In genomic region chr2:38966678-38967077, GRCh38 we compare ENCODE assay signal across 22 cellular contexts.
"Had no signal": no experiment of that assay in that cellular context is flagged by ENCODE, and none has a peak within 500 bp of the region (broad histone marks: within the 10 kb centered on the region; RNA-seq: fewer than 3 reads in every experiment).

No MANE protein-coding gene starts in this region.

- H3K9me3 Mint-ChIP-seq: memory B cell; natural killer cell; stimulated activated memory B cell treated with anti-CD40 and anti-IgM and Interleukin-4, amounts not matched to agents 10 μg/mL and 1 μg/mL and 100 μg/mL, for 72 hours; type B pancreatic cell had no signal

- ATAC-seq: left ventricle myocardium superior; lower lobe of right lung; natural killer cell; psoas muscle; right cardiac atrium; stimulated activated memory B cell treated with anti-CD40 and anti-IgM and Interleukin-4, amounts not matched to agents 10 μg/mL and 1 μg/mL and 100 μg/mL, for 72 hours; stimulated activated naive CD8-positive, alpha-beta T cell treated with anti-CD3 and anti-CD28 coated beads, Interleukin-15, Interleukin-2, amounts not matched to agents 100 U/mL and 50 U/mL, for 24 hours had no signal

- H3K4me3 ChIP-seq: dorsolateral prefrontal cortex, lower lobe of right lung, ovary, psoas muscle, skin epidermis, spleen, testis, tibial artery had no signal

- DNase-seq: cortex of kidney; dorsolateral prefrontal cortex; effector CD4-positive, alpha-beta T cell; hypothalamus; left ventricle myocardium superior; lower lobe of right lung; natural killer cell; occipital lobe; ovary; posterior cingulate gyrus; psoas muscle; right cardiac atrium; spleen; stimulated activated CD4-positive, alpha-beta T cell treated with anti-CD3 and anti-CD28 coated beads, Interleukin-4, amount 100 ng/mL, for 4 hours; stimulated activated naive CD8-positive, alpha-beta T cell treated with anti-CD3 and anti-CD28 coated beads, Interleukin-15, Interleukin-2, amounts not matched to agents 100 U/mL and 50 U/mL, for 24 hours; substantia nigra; testis; tibial artery had no signal

- H3K27me3 ChIP-seq: dorsolateral prefrontal cortex, ovary, spleen, testis, tibial artery had no signal

- H3K36me3 ChIP-seq: lower lobe of right lung, ovary, spleen had no signal

- H3K9me3 ChIP-seq: lower lobe of right lung, ovary, psoas muscle, spleen, testis, tibial artery had no signal

- H3K4me1 Mint-ChIP-seq: natural killer cell; stimulated activated memory B cell treated with anti-CD40 and anti-IgM and Interleukin-4, amounts not matched to agents 10 μg/mL and 1 μg/mL and 100 μg/mL, for 72 hours had no signal

- H3K27ac ChIP-seq: dorsolateral prefrontal cortex, lower lobe of right lung, ovary, psoas muscle, skin epidermis, spleen, testis, tibial artery had no signal

- H3K27me3 Mint-ChIP-seq: stimulated activated memory B cell treated with anti-CD40 and anti-IgM and Interleukin-4, amounts not matched to agents 10 μg/mL and 1 μg/mL and 100 μg/mL, for 72 hours had no signal

- H3K36me3 Mint-ChIP-seq: memory B cell; natural killer cell; stimulated activated memory B cell treated with anti-CD40 and anti-IgM and Interleukin-4, amounts not matched to agents 10 μg/mL and 1 μg/mL and 100 μg/mL, for 72 hours had no signal

- H3K4me1 ChIP-seq: lower lobe of right lung, psoas muscle, spleen, testis, tibial artery had no signal

- H3K27ac Mint-ChIP-seq: memory B cell; natural killer cell; stimulated activated memory B cell treated with anti-CD40 and anti-IgM and Interleukin-4, amounts not matched to agents 10 μg/mL and 1 μg/mL and 100 μg/mL, for 72 hours; type B pancreatic cell had no signal

- H3K4me3 Mint-ChIP-seq: memory B cell; natural killer cell; stimulated activated memory B cell treated with anti-CD40 and anti-IgM and Interleukin-4, amounts not matched to agents 10 μg/mL and 1 μg/mL and 100 μg/mL, for 72 hours; type B pancreatic cell had no signal
